In the genomic region with DNA sequence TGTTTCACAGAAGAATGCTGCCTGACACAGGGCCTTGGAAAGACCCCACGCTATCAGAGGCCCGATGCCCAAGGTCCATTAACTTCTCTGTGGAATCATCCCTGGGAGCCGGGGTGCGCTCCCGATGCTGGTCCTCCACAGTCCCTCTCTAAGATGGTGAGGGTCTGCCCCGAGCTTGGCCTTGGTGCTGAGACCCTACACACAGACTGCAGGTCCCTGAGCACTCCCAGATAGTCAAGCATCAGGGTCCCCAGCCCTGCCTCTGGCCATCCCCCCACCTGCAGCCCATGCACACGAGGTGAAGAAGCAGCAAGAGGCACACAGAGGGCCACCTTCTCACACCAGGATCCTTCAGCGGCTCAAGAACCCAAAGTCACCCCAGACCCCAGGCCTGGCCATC, we compare ENCODE assay signal across 18 cellular contexts.
A peak's percentile ranks its signal among the peaks of the same experiment; 100 is the strongest.
DNase-seq lines count a peak whose midpoint lies in the region; ATAC-seq and TF ChIP-seq lines count a peak whose summit lies in the region.
"Had no signal": no experiment of that assay in that cellular context is flagged by ENCODE, and none has a peak within 500 bp of the region (broad histone marks: within the 10 kb centered on the region; RNA-seq: fewer than 3 reads in every experiment).

No MANE protein-coding gene starts in this region.

- H3K27me3 ChIP-seq in Peyer's patch (no peaks in the 10 kb centered on the region), colonic mucosa (no peaks in the 10 kb centered on the region), neural progenitor cell (no peaks in the 10 kb centered on the region)
- H3K27me3 ChIP-seq: BLaER1 had no signal

- H3K36me3 Mint-ChIP-seq in neural progenitor cell = peaks cover 6% of the 10 kb centered on the region
- H3K36me3 Mint-ChIP-seq in stimulated activated memory B cell treated with anti-CD40 and anti-IgM and Interleukin-4, amounts not matched to agents 10 μg/mL and 1 μg/mL and 100 μg/mL, for 72 hours = no peaks in the 10 kb centered on the region
- H3K36me3 Mint-ChIP-seq: CD4-positive, CD25-positive, alpha-beta regulatory T cell; CD8-positive, alpha-beta T cell had no signal

- H3K4me1 Mint-ChIP-seq in neural progenitor cell = peaks cover 54% of the 10 kb centered on the region
- H3K4me1 Mint-ChIP-seq in stimulated activated memory B cell treated with anti-CD40 and anti-IgM and Interleukin-4, amounts not matched to agents 10 μg/mL and 1 μg/mL and 100 μg/mL, for 72 hours = no peaks in the 10 kb centered on the region
- H3K4me1 Mint-ChIP-seq: CD4-positive, CD25-positive, alpha-beta regulatory T cell had no signal

- H3F3A ChIP-seq in neural progenitor cell (ENCODE audit: low read depth) = peaks cover 16% of the 10 kb centered on the region

- peak; percentile 22 for ATAC-seq in stimulated activated memory B cell treated with anti-CD40 and anti-IgM and Interleukin-4, amounts not matched to agents 10 μg/mL and 1 μg/mL and 100 μg/mL, for 72 hours
- no peak for ATAC-seq in GM19035 (IDR thresholded peaks at IDR 0.05; ENCODE audit: unreplicated experiment)
- ATAC-seq: CD8-positive, alpha-beta T cell; GM23338; HCT116 had no signal

- H3K9me3 ChIP-seq in Peyer's patch (no peaks in the 10 kb centered on the region), colonic mucosa (no peaks in the 10 kb centered on the region), neural progenitor cell (ENCODE audit: low read depth) (no peaks in the 10 kb centered on the region)

- no peak for TF ChIP-seq POLR2A in Peyer's patch (IDR thresholded peaks at IDR 0.05)

- no peak overlapping the region for H3K4me3 Mint-ChIP-seq in neural progenitor cell
- H3K4me3 Mint-ChIP-seq in stimulated activated memory B cell treated with anti-CD40 and anti-IgM and Interleukin-4, amounts not matched to agents 10 μg/mL and 1 μg/mL and 100 μg/mL, for 72 hours = no peak overlapping the region
- H3K4me3 Mint-ChIP-seq: CD4-positive, CD25-positive, alpha-beta regulatory T cell; CD8-positive, alpha-beta T cell; GM23338; H9 had no signal

- H3K9ac ChIP-seq in colonic mucosa (ENCODE audit: low read depth in 2 of 2, low read length in 2 of 2) = no peak overlapping the region
- H3K9ac ChIP-seq in neural progenitor cell = no peak overlapping the region
- H3K9ac ChIP-seq: BLaER1 had no signal

- no peaks in the 10 kb centered on the region for H3K79me2 ChIP-seq in neural progenitor cell (ENCODE audit: low read depth)

- H3K27me3 Mint-ChIP-seq in neural progenitor cell (ENCODE audit: insufficient read depth, low read depth) = peaks cover 19% of the 10 kb centered on the region
- H3K27me3 Mint-ChIP-seq in stimulated activated memory B cell treated with anti-CD40 and anti-IgM and Interleukin-4, amounts not matched to agents 10 μg/mL and 1 μg/mL and 100 μg/mL, for 72 hours = no peaks in the 10 kb centered on the region
- H3K27me3 Mint-ChIP-seq: CD4-positive, CD25-positive, alpha-beta regulatory T cell had no signal

- in situ Hi-C loops in GM13976 (cut with MboI; ENCODE audit: low sequenced_read_pairs, unreplicated experiment) = no loop called here

- DNase-seq in Peyer's patch (peak in 1 of 3 donors; percentile 37), colonic mucosa (no peak), neural progenitor cell (ENCODE audit: low spot score) (no peak), GM13976 (ENCODE audit: low spot score) (no peak), NCI-H1930 (lab: John Stamatoyannopoulos, UW) (no peak), globus pallidus (ENCODE audit: low spot score) (no peak)
- DNase-seq: Caco-2; CD4-positive, CD25-positive, alpha-beta regulatory T cell; CD8-positive, alpha-beta T cell; DMS153; DND-41; H9 had no signal

- no peak overlapping the region for H2AFZ ChIP-seq in neural progenitor cell (replicated peaks)

- H3K36me3 ChIP-seq in Peyer's patch (no peaks in the 10 kb centered on the region), colonic mucosa (no peaks in the 10 kb centered on the region), neural progenitor cell (no peaks in the 10 kb centered on the region)
- H3K36me3 ChIP-seq: BLaER1 had no signal

- peak overlapping the region; percentile 89 for H3K27ac Mint-ChIP-seq in neural progenitor cell
- H3K27ac Mint-ChIP-seq in stimulated activated memory B cell treated with anti-CD40 and anti-IgM and Interleukin-4, amounts not matched to agents 10 μg/mL and 1 μg/mL and 100 μg/mL, for 72 hours = no peak overlapping the region
- H3K27ac Mint-ChIP-seq: CD4-positive, CD25-positive, alpha-beta regulatory T cell; CD8-positive, alpha-beta T cell; GM23338 had no signal

- H3K4me3 ChIP-seq in Peyer's patch (no peak overlapping the region), colonic mucosa (no peak overlapping the region), neural progenitor cell (no peak overlapping the region)
- H3K4me3 ChIP-seq: BLaER1, GM23338 had no signal

- H3K4me1 ChIP-seq in Peyer's patch (peaks cover 0 to 14% (median 2%) of the 10 kb centered on the region in 4 donors), colonic mucosa (peaks cover 12% of the 10 kb centered on the region), neural progenitor cell (peaks cover 30% of the 10 kb centered on the region)
- H3K4me1 ChIP-seq: BLaER1, Caco-2 had no signal

- TF ChIP-seq CTCF in Peyer's patch (IDR thresholded peaks at IDR 0.05) (no peak), colonic mucosa (IDR thresholded peaks at IDR 0.05) (no peak), neural progenitor cell (IDR thresholded peaks at IDR 0.05) (no peak), GM13976 (IDR thresholded peaks at IDR 0.05; ENCODE audit: borderline replicate concordance, control extremely low read depth, extremely low read depth, insufficient read depth, missing control alignments) (no peak)

- H4K20me1 ChIP-seq in neural progenitor cell (ENCODE audit: low read depth) = peaks cover 6% of the 10 kb centered on the region
- H4K20me1 ChIP-seq: BLaER1 had no signal

- H3K27ac ChIP-seq in Peyer's patch = peak overlapping the region in 3 of 4 donors; percentile 45 to 89 (median 86)
- peak overlapping the region; percentile 85 for H3K27ac ChIP-seq in colonic mucosa
- no peak overlapping the region for H3K27ac ChIP-seq in neural progenitor cell
- H3K27ac ChIP-seq: BLaER1, C4-2B had no signal

- H3K4me2 ChIP-seq in neural progenitor cell = no peak overlapping the region
- H3K4me2 ChIP-seq: BLaER1, GM23338 had no signal

- peaks cover 29% of the 10 kb centered on the region for H3K9me3 Mint-ChIP-seq in neural progenitor cell
- peaks cover 14% of the 10 kb centered on the region for H3K9me3 Mint-ChIP-seq in stimulated activated memory B cell treated with anti-CD40 and anti-IgM and Interleukin-4, amounts not matched to agents 10 μg/mL and 1 μg/mL and 100 μg/mL, for 72 hours

- intact Hi-C loops in colonic mucosa (cut with DNase I) = no loop called here
